1 cellular context compared by ENCODE assay signal in genomic region chr10:88069338-88069737, GRCh38.
A peak's percentile ranks its signal among the peaks of the same experiment; 100 is the strongest.
TF ChIP-seq lines count a peak whose summit lies in the region.

No MANE protein-coding gene starts in this region.

TF ChIP-seq in GM12878, 131 proteins besides CTCF, POLR2A, EP300 and RAD21 (continued from another document):
- TF ChIP-seq ATF2 (IDR thresholded peaks at IDR 0.05; ENCODE audit: low read length) (0 out of 2 replicates have a peak, but pooled peaks have one; percentile 39), CEBPB (IDR thresholded peaks at IDR 0.05; ENCODE audit: borderline replicate concordance in 1 of 2, low read depth in 2 of 2, low read length in 2 of 2) (0 out of 4 replicates have a peak, but pooled peaks of 1 of the 2 experiments have one; percentile 59), ZNF687 (IDR thresholded peaks at IDR 0.05) (peak; percentile 15; the same call in 1 of the 2 replicates), TCF12 (IDR thresholded peaks at IDR 0.05; ENCODE audit: low read depth, low read length) (peak; percentile 26; the same call in 1 of the 2 replicates), ZZZ3 (IDR thresholded peaks at IDR 0.05; ENCODE audit: control insufficient read depth, insufficient read length, low read depth) (no peak), RBBP5 (conservative IDR thresholded peaks at IDR 0.05) (no peak), RUNX3 (IDR thresholded peaks at IDR 0.05; ENCODE audit: low read length) (peak; percentile 84), SMC3 (IDR thresholded peaks at IDR 0.05; ENCODE audit: borderline replicate concordance, low read length) (no peak), ETV6 (conservative IDR thresholded peaks at IDR 0.05 in 1 of 2, IDR thresholded peaks at IDR 0.05 in 1 of 2; ENCODE audit: borderline replicate concordance in 1 of 2, low read depth in 1 of 2) (peak in 1 of 2 experiments; percentile 50; a peak in 1 of 4 replicates)
TF ChIP-seq in GM12878: peak in this region for 7.
